Comparison of ENCODE assay signal across 8 cellular contexts in genomic region chr18:11689031-11689971, GRCh38. TPM values are rescaled to one million over a fixed set of nuclear protein-coding genes. Genes with fewer than 3 reads are reported as not detected.
DNase-seq lines count a peak whose midpoint lies in the region; ATAC-seq and TF ChIP-seq lines count a peak whose summit lies in the region.

Gene GNAL, plus strand, starts transcription at chr18:11689264. Its CDS starts 300 bp downstream, at chr18:11689564.

- H3K4me3 Mint-ChIP-seq in brain = peak within 1 kb of the TSS; percentile 85 to 92 (median 88)

- TF ChIP-seq CTCF in brain (conservative IDR thresholded peaks at IDR 0.05) = no peak

- H3K4me3 ChIP-seq in MG63 = peak within 1 kb of the TSS; percentile 50

- DNase-seq in CD1c-positive myeloid dendritic cell (ENCODE audit: extremely low spot score) (peak; percentile 54), MG63 (peak; percentile 75), SW 1271 (lab: John Stamatoyannopoulos, UW) (peak; percentile 30 to 68), iPS DF 4.7 (ENCODE audit: extremely low read depth, low spot score) (peak; percentile 58), retina (peak; percentile 93)

- H3K27me3 Mint-ChIP-seq in brain = peaks cover 4% of the 10 kb centered on the region

- peak within 1 kb of the TSS in 4 of 5 experiments; percentile 60 to 91 (median 81) for H3K27ac Mint-ChIP-seq in brain

- H3K9me3 Mint-ChIP-seq in brain = peaks cover 2 to 7% (median 5%) of the 10 kb centered on the region in 5 experiments

- ATAC-seq in GM21423 (IDR thresholded peaks at IDR 0.05; ENCODE audit: unreplicated experiment) (peak; percentile 77), GM19023 (IDR thresholded peaks at IDR 0.05; ENCODE audit: unreplicated experiment) (no peak)

- peaks cover 8% of the 10 kb centered on the region for H3K4me1 Mint-ChIP-seq in brain

- H3K27me3 ChIP-seq in MG63 = no peaks in the 10 kb centered on the region; the same call in 1 of the 2 replicates

- H3K36me3 Mint-ChIP-seq in brain = no peaks in the 10 kb centered on the region

- no peaks in the 10 kb centered on the region for H3K36me3 ChIP-seq in MG63

- H3K9me3 ChIP-seq in MG63 = 0 out of 2 replicates have a peak, but pooled peaks cover 3% of the 10 kb centered on the region

RNA-seq across cellular contexts. Expression of gene GNAL, which starts in this region (rescaled TPM):
- 0.76 and 2.7 TPM in 2 replicates for total RNA-seq in MG63 (2014; rRNA removed; shearing (Covaris generic); ENCODE audit: low replicate concordance)
- polyA plus RNA-seq in brain (ENCODE audit: insufficient read depth, low read depth, low replicate concordance) = 2.7 TPM
